Comparison of ENCODE assay signal across 12 cellular contexts in genomic region chr2:67400560-67401464, GRCh38. TPM values are rescaled to one million over a fixed set of nuclear protein-coding genes. Genes with fewer than 3 reads are reported as not detected.
A peak's percentile ranks its signal among the peaks of the same experiment; 100 is the strongest.
DNase-seq lines count a peak whose midpoint lies in the region; ATAC-seq and TF ChIP-seq lines count a peak whose summit lies in the region.
"Had no signal": no experiment of that assay in that cellular context is flagged by ENCODE, and none has a peak within 500 bp of the region (broad histone marks: within the 10 kb centered on the region; RNA-seq: fewer than 3 reads in every experiment).

No MANE protein-coding gene starts in this region.

- H3K9me3 ChIP-seq in RWPE2 (ENCODE audit: severe bottlenecking) (no peaks in the 10 kb centered on the region), tibial artery (no peaks in the 10 kb centered on the region)

- peak; percentile 47 for DNase-seq in HT-29 (ENCODE audit: low spot score)
- DNase-seq in RWPE2 (ENCODE audit: low spot score): no peak
- DNase-seq in fibroblast of mammary gland (ENCODE audit: low read depth): peak; percentile 33
- DNase-seq in tibial artery: no peak
- DNase-seq in GM20000 (ENCODE audit: low spot score): no peak
- no peak for DNase-seq in SKM-1 (lab: John Stamatoyannopoulos, UW; ENCODE audit: unreplicated experiment)
- DNase-seq: Calu3, NCI-H345 had no signal

- intact Hi-C loops in tibial artery (cut with DNase I; ENCODE audit: low total_unique reads): no loop called here

- H3K36me3 ChIP-seq in RWPE2 (ENCODE audit: low read depth) (peaks cover 73% of the 10 kb centered on the region), tibial artery (peaks cover 3 to 16% (median 10%) of the 10 kb centered on the region in 3 donors)

- H3K4me3 ChIP-seq in RWPE2 (ENCODE audit: severe bottlenecking): no peak overlapping the region
- H3K4me3 ChIP-seq in fibroblast of mammary gland (ENCODE audit: control insufficient read depth, low read depth, low read length): no peak overlapping the region
- no peak overlapping the region for H3K4me3 ChIP-seq in tibial artery

- no peaks in the 10 kb centered on the region for H3K27me3 ChIP-seq in RWPE2 (ENCODE audit: insufficient read depth, poor library complexity, severe bottlenecking)
- no peaks in the 10 kb centered on the region for H3K27me3 ChIP-seq in tibial artery

- H3K27ac ChIP-seq in RWPE2 (ENCODE audit: poor library complexity, severe bottlenecking): peak overlapping the region; percentile 87
- H3K27ac ChIP-seq in tibial artery: peak overlapping the region; percentile 29 to 42

- H3K4me1 ChIP-seq in RWPE2 (ENCODE audit: insufficient read depth, poor library complexity, severe bottlenecking): peaks cover 37% of the 10 kb centered on the region
- peaks cover 0 to 41% (median 22%) of the 10 kb centered on the region in 4 donors for H3K4me1 ChIP-seq in tibial artery

- ATAC-seq in RWPE2 (ENCODE audit: low read depth): 0 out of 3 replicates have a peak, but pooled peaks have one; percentile 14
- ATAC-seq in GM18505 (IDR thresholded peaks at IDR 0.05; ENCODE audit: unreplicated experiment): no peak
- ATAC-seq: left lobe of liver, Panc1, sciatic nerve had no signal

- TF ChIP-seq CTCF in RWPE2 (IDR thresholded peaks at IDR 0.05; ENCODE audit: poor library complexity, severe bottlenecking): no peak
- no peak for TF ChIP-seq CTCF in fibroblast of mammary gland (conservative IDR thresholded peaks at IDR 0.05; ENCODE audit: control insufficient read depth, insufficient read depth, low read depth, low read length)
- no peak for TF ChIP-seq CTCF in tibial artery (IDR thresholded peaks at IDR 0.05)
- no peak for TF ChIP-seq CTCF in GM20000 (IDR thresholded peaks at IDR 0.05; ENCODE audit: extremely low read depth, missing control alignments)

- TF ChIP-seq POLR2A in GM18505 (IDR thresholded peaks at IDR 0.05; ENCODE audit: borderline replicate concordance, extremely low read depth, insufficient read depth, insufficient read length): no peak

RNA-seq across cellular contexts. Expression of gene ETAA1, which starts 3.7 kb away (rescaled TPM):
- 2.7 and 3.2 TPM in 2 replicates for total RNA-seq in HT-29 (2014; rRNA removed; shearing (Covaris generic))

Comparison
In these comparisons a context has a peak if more than half of its experiments do, and no peak if none do; other contexts are left out.
1. DNase-seq: peak in HT-29 (single experiment) and fibroblast of mammary gland (single experiment); none in RWPE2 (single experiment), tibial artery (0 of 2), GM20000 (single experiment) and SKM-1 (single experiment).